7 cellular contexts compared by ENCODE assay signal in the genomic region with DNA sequence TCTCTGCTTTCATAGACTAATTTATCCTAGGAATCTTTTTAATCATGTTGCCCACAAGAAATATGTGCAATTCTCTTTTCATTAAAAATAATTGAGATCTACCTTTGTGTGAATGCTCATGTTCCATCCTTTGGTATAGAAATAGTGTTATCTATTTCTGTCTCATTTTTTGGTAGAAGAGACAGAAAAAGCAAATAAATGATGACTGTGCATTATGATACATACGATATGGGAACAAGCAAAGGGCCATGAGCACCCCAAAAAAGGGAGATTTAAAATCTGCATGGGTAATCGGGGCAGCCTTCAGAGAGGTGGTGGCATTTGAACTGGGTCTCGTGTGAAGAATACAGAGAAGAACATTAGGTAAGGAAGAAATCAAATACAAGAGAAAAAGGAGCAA.
"Had no signal": no experiment of that assay in that cellular context is flagged by ENCODE, and none has a peak within 500 bp of the region (broad histone marks: within the 10 kb centered on the region; RNA-seq: fewer than 3 reads in every experiment).

No MANE protein-coding gene starts in this region.

- H3K4me2 ChIP-seq: GM23338 had no signal

- H3K27ac ChIP-seq: HL-60 had no signal

- H2AFZ ChIP-seq: GM23338 had no signal

- H3K36me3 ChIP-seq: HAP-1 had no signal

- H3K4me3 ChIP-seq: GM23338, HAP-1 had no signal

- H3K9me3 ChIP-seq: HAP-1 had no signal

- DNase-seq: H7, HFFc6, KG1 had no signal

- H3K4me1 ChIP-seq: HAP-1 had no signal

- ATAC-seq: GM23338, HCT116 had no signal
